ENCODE assay signal across 28 cellular contexts in the genomic region with DNA sequence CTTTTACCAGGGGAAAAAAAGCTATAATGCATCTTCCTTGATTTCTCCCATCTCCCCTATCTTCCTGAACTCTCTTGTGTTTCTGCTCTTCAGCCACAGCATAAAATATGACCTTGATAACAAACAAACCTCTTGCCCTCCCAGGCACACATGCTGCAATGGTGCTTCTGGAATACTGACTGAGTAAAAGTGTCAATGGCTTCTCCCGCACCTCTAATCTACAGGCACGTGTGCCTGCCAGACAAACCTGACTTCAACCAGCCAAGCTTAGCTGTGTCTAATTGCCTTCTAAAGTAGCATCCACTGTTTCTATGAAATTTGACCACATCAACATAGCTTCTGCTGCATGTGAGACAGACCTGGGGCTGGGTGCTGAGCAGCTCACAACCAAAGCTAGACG. TPM values are rescaled to one million over a fixed set of nuclear protein-coding genes. Genes with fewer than 3 reads are reported as not detected.
"Had no signal": no experiment of that assay in that cellular context is flagged by ENCODE, and none has a peak within 500 bp of the region (broad histone marks: within the 10 kb centered on the region; RNA-seq: fewer than 3 reads in every experiment).

No MANE protein-coding gene starts in this region.

- DNase-seq: activated CD4-positive, alpha-beta memory T cell treated with anti-CD3 and anti-CD28 coated beads, Interleukin-2, amount 10 ng/mL, durations not matched to agents 7 days and 5 days; activated CD4-positive, alpha-beta T cell treated with anti-CD3 and anti-CD28 coated beads for 1 hour; activated CD4-positive, alpha-beta T cell treated with anti-CD3 and anti-CD28 coated beads for 4 hours; activated CD4-positive, alpha-beta T cell treated with anti-CD3 and anti-CD28 coated beads, Interleukin-2, amount 10 ng/mL, durations not matched to agents 7 days and 5 days; activated CD4-positive, alpha-beta T cell treated with anti-CD3 and anti-CD28 coated beads, Interleukin-2, amount 50 U/mL, for 4 hours; activated CD8-positive, alpha-beta memory T cell treated with anti-CD3 and anti-CD28 coated beads, Interleukin-2, amount 50 U/mL, for 48 hours; activated gamma-delta T cell; activated naive CD4-positive, alpha-beta T cell; activated naive CD4-positive, alpha-beta T cell treated with anti-CD3 and anti-CD28 coated beads, Interleukin-2, amount 10 ng/mL, durations not matched to agents 7 days and 5 days; activated naive CD8-positive, alpha-beta T cell treated with anti-CD3 and anti-CD28 coated beads, Interleukin-2, amount 10 ng/mL, durations not matched to agents 7 days and 5 days; activated T-cell treated with anti-CD3 and anti-CD28 coated beads for 4 hours; activated T-cell treated with anti-CD3 and anti-CD28 coated beads, Interleukin-2, amount 50 U/mL, for 24 hours; activated T-cell treated with anti-CD3 and anti-CD28 coated beads, Interleukin-2, amount 50 U/mL, for 72 hours; cortex of kidney; dermis blood vessel endothelial cell; effector CD4-positive, alpha-beta T cell; effector memory CD8-positive, alpha-beta T cell; erythroblast; foreskin keratinocyte; gastrocnemius medialis; T-helper 2 cell had no signal

- H3K27me3 ChIP-seq: ascending aorta, breast epithelium, cardiac muscle cell, foreskin keratinocyte, gastrocnemius medialis had no signal

- ATAC-seq: activated naive CD4-positive, alpha-beta T cell treated with anti-CD3 and anti-CD28 coated beads, Interleukin-2, amount 50 U/mL, for 72 hours; activated T-cell treated with anti-CD3 and anti-CD28 coated beads, Interleukin-2, amount 50 U/mL, for 72 hours; effector memory CD8-positive, alpha-beta T cell; foreskin keratinocyte; gastrocnemius medialis; WTC11 had no signal

- H3K27ac ChIP-seq: ascending aorta, breast epithelium, cardiac muscle cell, esophagus muscularis mucosa, foreskin keratinocyte, gastrocnemius medialis, VCaP had no signal

- H3K9me3 ChIP-seq: ascending aorta, breast epithelium, esophagus muscularis mucosa, gastrocnemius medialis had no signal

- H3K4me3 ChIP-seq: ascending aorta, breast epithelium, cardiac muscle cell, esophagus muscularis mucosa, gastrocnemius medialis had no signal

- H3K36me3 ChIP-seq: ascending aorta, breast epithelium, cardiac muscle cell, esophagus muscularis mucosa, gastrocnemius medialis had no signal

- H3K4me1 ChIP-seq: ascending aorta, breast epithelium, foreskin keratinocyte, gastrocnemius medialis had no signal

RNA-seq across cellular contexts. Expression of gene OPCML, which starts 12.7 kb away (rescaled TPM):
- total RNA-seq: activated CD4-positive, alpha-beta memory T cell treated with anti-CD3 and anti-CD28 coated beads, Interleukin-2, amount 10 ng/mL, durations not matched to agents 7 days and 5 days; activated CD4-positive, alpha-beta T cell treated with anti-CD3 and anti-CD28 coated beads, Interleukin-2, amount 10 ng/mL, durations not matched to agents 7 days and 5 days; activated naive CD4-positive, alpha-beta T cell treated with anti-CD3 and anti-CD28 coated beads, Interleukin-2, amount 50 U/mL, for 72 hours; activated naive CD8-positive, alpha-beta T cell treated with anti-CD3 and anti-CD28 coated beads, Interleukin-2, amount 10 ng/mL, durations not matched to agents 7 days and 5 days; activated T-cell treated with anti-CD3 and anti-CD28 coated beads, Interleukin-2, amount 50 U/mL, for 72 hours; ascending aorta; breast epithelium; dermis blood vessel endothelial cell; gastrocnemius medialis had no signal
